In genomic region chr4:123555500-123556273, GRCh38 we compare ENCODE assay signal across 7 cellular contexts.
A peak's percentile ranks its signal among the peaks of the same experiment; 100 is the strongest.
DNase-seq lines count a peak whose midpoint lies in the region; ATAC-seq, FAIRE-seq and TF ChIP-seq lines count a peak whose summit lies in the region.

No MANE protein-coding gene starts in this region.

- peak overlapping the region; percentile 67 for H2AFZ ChIP-seq in keratinocyte (ENCODE audit: control insufficient read depth, low read length)

- peaks cover 22% of the 10 kb centered on the region for H3K4me1 ChIP-seq in keratinocyte (ENCODE audit: control insufficient read depth, extremely low read depth, insufficient read depth, low read length)
- peaks cover 33 to 61% (median 43%) of the 10 kb centered on the region in 4 donors for H3K4me1 ChIP-seq in stomach

- TF ChIP-seq EP300 in stomach (IDR thresholded peaks at IDR 0.05), result no peak

- H3K4me3 Mint-ChIP-seq in brain, result peak overlapping the region in 4 of 5 experiments; percentile 31 to 69 (median 58)

- peaks cover 0 to 3% (median 2%) of the 10 kb centered on the region in 5 experiments for H3K9me3 Mint-ChIP-seq in brain

- H3K4me1 Mint-ChIP-seq in brain, result peaks cover 56% of the 10 kb centered on the region

- peak overlapping the region; percentile 59 for H3K27ac ChIP-seq in keratinocyte (ENCODE audit: control insufficient read depth, insufficient read depth, low read length)
- H3K27ac ChIP-seq in stomach, result peak overlapping the region; percentile 71 to 92 (median 90)

- ATAC-seq in GM19351 (IDR thresholded peaks at IDR 0.05; ENCODE audit: unreplicated experiment) (no peak), GM18868 (IDR thresholded peaks at IDR 0.05; ENCODE audit: unreplicated experiment) (no peak)

- H3K9ac ChIP-seq in keratinocyte (ENCODE audit: control insufficient read depth, extremely low read depth, insufficient read depth, low read length), result peak overlapping the region; percentile 22

- TF ChIP-seq CTCF in brain (conservative IDR thresholded peaks at IDR 0.05) (no peak), keratinocyte (optimal IDR thresholded peaks at IDR 0.05 in 1 of 3, IDR thresholded peaks at IDR 0.05 in 1 of 3, conservative IDR thresholded peaks at IDR 0.05 in 1 of 3; ENCODE audit: extremely low read depth in 1 of 3, insufficient read depth in 2 of 3, low read length in 3 of 3) (no peak), stomach (IDR thresholded peaks at IDR 0.05) (no peak)

- peak overlapping the region; percentile 67 to 98 (median 94) for H3K27ac Mint-ChIP-seq in brain

- H3K36me3 Mint-ChIP-seq in brain, result no peaks in the 10 kb centered on the region

- peak overlapping the region; percentile 74 for H3K4me2 ChIP-seq in keratinocyte (ENCODE audit: control insufficient read depth, extremely low read depth, insufficient read depth, low read depth, low read length)

- intact Hi-C loops in stomach (cut with DNase I; ENCODE audit: low total_unique reads), result no loop called here

- DNase-seq in LoVo (ENCODE audit: low spot score), result peak; percentile 95
- DNase-seq in keratinocyte (ENCODE audit: low read depth, low spot score), result no peak
- peak; percentile 96 for DNase-seq in stomach
- DNase-seq in amniotic stem cell (lab: John Stamatoyannopoulos, UW), result no peak

- H3K27me3 Mint-ChIP-seq in brain, result peaks cover 3% of the 10 kb centered on the region

- peak overlapping the region in 2 of 3 experiments; percentile 8 to 52 for H3K4me3 ChIP-seq in keratinocyte (ENCODE audit: control insufficient read depth in 2 of 3, extremely low read depth in 1 of 3, insufficient read depth in 2 of 3, low read depth in 1 of 3, low read length in 3 of 3)
- peak overlapping the region in 1 of 4 donors; percentile 10 for H3K4me3 ChIP-seq in stomach

- 19 to 25% (median 21%) methylated on average over 10 of the region's 10 CpGs for WGBS in stomach, 5 donors

- dilution Hi-C loops in keratinocyte (cut with MboI; ENCODE audit: extremely low pct_ligation_motif_present, low sequenced_read_pairs), result no loop called here

- no peaks in the 10 kb centered on the region for H3K79me2 ChIP-seq in keratinocyte (ENCODE audit: control insufficient read depth, insufficient read depth, low read length)

- FAIRE-seq in keratinocyte (lab: Jason Lieb, UNC), result peak; percentile 79

- TF ChIP-seq POLR2A in stomach (IDR thresholded peaks at IDR 0.05), result no peak

- no peaks in the 10 kb centered on the region for H4K20me1 ChIP-seq in keratinocyte (ENCODE audit: control insufficient read depth, extremely low read depth, insufficient read depth, low read length)

- no peaks in the 10 kb centered on the region for H3K36me3 ChIP-seq in keratinocyte (ENCODE audit: control insufficient read depth in 2 of 2, extremely low read depth in 1 of 2, insufficient read depth in 2 of 2, low read length in 2 of 2)
- H3K36me3 ChIP-seq in stomach, result no peaks in the 10 kb centered on the region

- H3K9me3 ChIP-seq in keratinocyte (ENCODE audit: control insufficient read depth, low read depth, low read length), result no peaks in the 10 kb centered on the region
- no peaks in the 10 kb centered on the region for H3K9me3 ChIP-seq in stomach

- no peaks in the 10 kb centered on the region for H3K27me3 ChIP-seq in keratinocyte (ENCODE audit: control insufficient read depth, extremely low read depth, insufficient read depth, low read length)
- no peaks in the 10 kb centered on the region for H3K27me3 ChIP-seq in stomach

- H3K9me1 ChIP-seq in keratinocyte (ENCODE audit: control insufficient read depth, extremely low read depth, insufficient read depth, low read length), result no peaks in the 10 kb centered on the region

Comparison
In these comparisons a context has a peak if more than half of its experiments do, and no peak if none do; other contexts are left out.
1. DNase-seq: peak in LoVo (single experiment) and stomach (single experiment); none in keratinocyte (single experiment) and amniotic stem cell (single experiment).